ENCODE assay signal across 1 cellular context in genomic region chr5:58940446-58940845, GRCh38.
TF ChIP-seq lines count a peak whose summit lies in the region.

No MANE protein-coding gene starts in this region.

TF ChIP-seq in K562, 482 proteins besides CTCF, POLR2A, EP300 and RAD21 (continued from another document):
- TF ChIP-seq ZKSCAN3 (CRISPR knock-in tag; IDR thresholded peaks at IDR 0.05) (no peak), CC2D1A (IDR thresholded peaks at IDR 0.05) (no peak), OTX1 (CRISPR knock-in tag; IDR thresholded peaks at IDR 0.05) (no peak), HNRNPH1 (optimal IDR thresholded peaks at IDR 0.05; ENCODE audit: low read depth, low read length) (no peak), ZNF197 (CRISPR knock-in tag; IDR thresholded peaks at IDR 0.05; ENCODE audit: low read depth) (no peak), PHF8 (IDR thresholded peaks at IDR 0.05; ENCODE audit: borderline replicate concordance, low read length) (no peak), NFE2L1 (tag; IDR thresholded peaks at IDR 0.05; ENCODE audit: borderline replicate concordance, low read depth) (peak; percentile 46; the same call in 1 of the 2 replicates), KDM1A (IDR thresholded peaks at IDR 0.05) (no peak), RBM39 (optimal IDR thresholded peaks at IDR 0.05; ENCODE audit: low read depth, low read length) (no peak), ZBTB9 (CRISPR knock-in tag; IDR thresholded peaks at IDR 0.05) (no peak), ZNF277 (CRISPR knock-in tag; IDR thresholded peaks at IDR 0.05; ENCODE audit: borderline replicate concordance) (no peak), MAFG (tag; conservative IDR thresholded peaks at IDR 0.05) (peak; percentile 79), TRIM28 (IDR thresholded peaks at IDR 0.05) (no peak), C11orf30 (IDR thresholded peaks at IDR 0.05; ENCODE audit: low read depth) (peak; percentile 46), NFE2 (IDR thresholded peaks at IDR 0.05; ENCODE audit: low read depth) (peak; percentile 55; the same call in 1 of the 2 replicates), ZNF133 (CRISPR knock-in tag; IDR thresholded peaks at IDR 0.05) (no peak), GMEB1 (CRISPR knock-in tag; IDR thresholded peaks at IDR 0.05) (no peak), TCF15 (CRISPR knock-in tag; IDR thresholded peaks at IDR 0.05) (no peak), ZNF174 (CRISPR knock-in tag; IDR thresholded peaks at IDR 0.05) (no peak), LEF1 (IDR thresholded peaks at IDR 0.05) (no peak), MCM7 (IDR thresholded peaks at IDR 0.05) (no peak), ZNF780A (CRISPR knock-in tag; IDR thresholded peaks at IDR 0.05) (no peak), ZNF655 (CRISPR knock-in tag; IDR thresholded peaks at IDR 0.05) (no peak), YBX1 (IDR thresholded peaks at IDR 0.05) (no peak), RFX1 (IDR thresholded peaks at IDR 0.05) (no peak), STAT5A (IDR thresholded peaks at IDR 0.05; ENCODE audit: borderline replicate concordance, low read length) (no peak), MNT (conservative IDR thresholded peaks at IDR 0.05) (no peak), CHD1 (IDR thresholded peaks at IDR 0.05; ENCODE audit: low read length) (no peak)
- TF ChIP-seq, protein P1, sequence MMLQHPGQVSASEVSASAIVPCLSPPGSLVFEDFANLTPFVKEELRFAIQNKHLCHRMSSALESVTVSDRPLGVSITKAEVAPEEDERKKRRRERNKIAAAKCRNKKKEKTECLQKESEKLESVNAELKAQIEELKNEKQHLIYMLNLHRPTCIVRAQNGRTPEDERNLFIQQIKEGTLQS (IDR thresholded peaks at IDR 0.05) = no peak
- TF ChIP-seq, protein P1 (CRISPR knock-in tag; conservative IDR thresholded peaks at IDR 0.05) = no peak
- TF ChIP-seq, protein P2, sequence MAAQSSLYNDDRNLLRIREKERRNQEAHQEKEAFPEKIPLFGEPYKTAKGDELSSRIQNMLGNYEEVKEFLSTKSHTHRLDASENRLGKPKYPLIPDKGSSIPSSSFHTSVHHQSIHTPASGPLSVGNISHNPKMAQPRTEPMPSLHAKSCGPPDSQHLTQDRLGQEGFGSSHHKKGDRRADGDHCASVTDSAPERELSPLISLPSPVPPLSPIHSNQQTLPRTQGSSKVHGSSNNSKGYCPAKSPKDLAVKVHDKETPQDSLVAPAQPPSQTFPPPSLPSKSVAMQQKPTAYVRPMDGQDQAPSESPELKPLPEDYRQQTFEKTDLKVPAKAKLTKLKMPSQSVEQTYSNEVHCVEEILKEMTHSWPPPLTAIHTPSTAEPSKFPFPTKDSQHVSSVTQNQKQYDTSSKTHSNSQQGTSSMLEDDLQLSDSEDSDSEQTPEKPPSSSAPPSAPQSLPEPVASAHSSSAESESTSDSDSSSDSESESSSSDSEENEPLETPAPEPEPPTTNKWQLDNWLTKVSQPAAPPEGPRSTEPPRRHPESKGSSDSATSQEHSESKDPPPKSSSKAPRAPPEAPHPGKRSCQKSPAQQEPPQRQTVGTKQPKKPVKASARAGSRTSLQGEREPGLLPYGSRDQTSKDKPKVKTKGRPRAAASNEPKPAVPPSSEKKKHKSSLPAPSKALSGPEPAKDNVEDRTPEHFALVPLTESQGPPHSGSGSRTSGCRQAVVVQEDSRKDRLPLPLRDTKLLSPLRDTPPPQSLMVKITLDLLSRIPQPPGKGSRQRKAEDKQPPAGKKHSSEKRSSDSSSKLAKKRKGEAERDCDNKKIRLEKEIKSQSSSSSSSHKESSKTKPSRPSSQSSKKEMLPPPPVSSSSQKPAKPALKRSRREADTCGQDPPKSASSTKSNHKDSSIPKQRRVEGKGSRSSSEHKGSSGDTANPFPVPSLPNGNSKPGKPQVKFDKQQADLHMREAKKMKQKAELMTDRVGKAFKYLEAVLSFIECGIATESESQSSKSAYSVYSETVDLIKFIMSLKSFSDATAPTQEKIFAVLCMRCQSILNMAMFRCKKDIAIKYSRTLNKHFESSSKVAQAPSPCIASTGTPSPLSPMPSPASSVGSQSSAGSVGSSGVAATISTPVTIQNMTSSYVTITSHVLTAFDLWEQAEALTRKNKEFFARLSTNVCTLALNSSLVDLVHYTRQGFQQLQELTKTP (IDR thresholded peaks at IDR 0.05; ENCODE audit: low read depth in 1 of 2, partially characterized antibody in 2 of 2) = no peak
- TF ChIP-seq, protein P3, sequence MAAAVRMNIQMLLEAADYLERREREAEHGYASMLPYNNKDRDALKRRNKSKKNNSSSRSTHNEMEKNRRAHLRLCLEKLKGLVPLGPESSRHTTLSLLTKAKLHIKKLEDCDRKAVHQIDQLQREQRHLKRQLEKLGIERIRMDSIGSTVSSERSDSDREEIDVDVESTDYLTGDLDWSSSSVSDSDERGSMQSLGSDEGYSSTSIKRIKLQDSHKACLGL (CRISPR knock-in tag; IDR thresholded peaks at IDR 0.05; ENCODE audit: borderline replicate concordance, poor library complexity, severe bottlenecking) = no peak
